In the genomic region with DNA sequence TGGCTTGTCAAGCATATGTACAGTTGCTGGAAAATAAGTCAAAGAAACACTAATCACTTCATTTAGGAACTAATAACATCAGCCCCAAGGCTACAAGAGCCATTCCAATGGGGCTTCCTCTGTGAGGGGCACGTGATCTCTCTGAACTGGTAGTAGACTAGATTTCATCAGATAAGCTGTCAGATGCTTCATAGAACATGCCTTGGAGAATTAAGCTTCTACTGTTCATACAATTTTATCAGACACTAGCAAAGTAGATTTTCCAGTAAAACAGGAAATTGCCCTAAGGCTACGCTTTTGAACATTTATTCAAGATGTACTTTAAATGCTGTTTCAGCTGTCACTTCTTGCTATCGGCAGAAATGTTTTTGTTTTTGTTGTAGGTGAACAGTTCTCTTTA, we compare ENCODE assay signal across 10 cellular contexts.
A peak's percentile ranks its signal among the peaks of the same experiment; 100 is the strongest.
DNase-seq lines count a peak whose midpoint lies in the region; ATAC-seq and TF ChIP-seq lines count a peak whose summit lies in the region.
"Had no signal": no experiment of that assay in that cellular context is flagged by ENCODE, and none has a peak within 500 bp of the region (broad histone marks: within the 10 kb centered on the region; RNA-seq: fewer than 3 reads in every experiment).

No MANE protein-coding gene starts in this region.

- H3K23ac ChIP-seq in neuronal stem cell (ENCODE audit: low read depth, low read length, poor library complexity): no peak overlapping the region

- H2AFZ ChIP-seq in PC-3 (ENCODE audit: low read length) (no peak overlapping the region), neuronal stem cell (ENCODE audit: low read length) (peak overlapping the region; percentile 50)

- H3K9ac ChIP-seq in PC-3 (ENCODE audit: low read length) (no peak overlapping the region), neuronal stem cell (ENCODE audit: low read depth, low read length, poor library complexity) (no peak overlapping the region)

- H3K9me2 ChIP-seq in PC-3 (replicated peaks; ENCODE audit: low read length): no peaks in the 10 kb centered on the region

- no peak overlapping the region for H3K4ac ChIP-seq in neuronal stem cell (ENCODE audit: low read length)

- WGBS in neuronal stem cell (ENCODE audit: extremely low coverage in 2 of 2, insufficient read length in 2 of 2, insufficient replicate concordance in 1 of 2), 2 donors: no CpG with 5 or more reads among the region's 3 CpGs

- H3K4me2 ChIP-seq in PC-3 (ENCODE audit: low read length) (no peak overlapping the region), neuronal stem cell (ENCODE audit: insufficient read depth, low read length, poor library complexity, severe bottlenecking) (no peak overlapping the region)

- no peak overlapping the region for H2AK5ac ChIP-seq in neuronal stem cell (ENCODE audit: low read depth, low read length)

- H3K4me3 ChIP-seq in PC-3 (ENCODE audit: low read length) (no peak overlapping the region), neuronal stem cell (ENCODE audit: low read length in 2 of 2) (no peak overlapping the region)

- H2BK5ac ChIP-seq in neuronal stem cell (ENCODE audit: low read length): no peak overlapping the region

- H3K27me3 ChIP-seq in PC-3 (ENCODE audit: low read length) (no peaks in the 10 kb centered on the region), neuronal stem cell (ENCODE audit: control insufficient read depth in 3 of 3, insufficient read depth in 3 of 3, low read depth in 1 of 3, low read length in 3 of 3) (no peaks in the 10 kb centered on the region)

- no peaks in the 10 kb centered on the region for H3F3A ChIP-seq in PC-3 (ENCODE audit: low read length, unreplicated experiment)

- BruUV-seq in PC-3 (replicated peaks; lab: Mats Ljungman, UMichigan): no TSS peak

- H3K9me3 Mint-ChIP-seq in activated naive CD8-positive, alpha-beta T cell treated with anti-CD3 and anti-CD28 coated beads for 36 hours: no peaks in the 10 kb centered on the region

- no peak overlapping the region for H2BK12ac ChIP-seq in neuronal stem cell (ENCODE audit: low read length)

- H3K27ac Mint-ChIP-seq in activated naive CD8-positive, alpha-beta T cell treated with anti-CD3 and anti-CD28 coated beads for 36 hours: no peak overlapping the region

- no peaks in the 10 kb centered on the region for H3K79me1 ChIP-seq in neuronal stem cell (ENCODE audit: low read depth, low read length)

- no peak overlapping the region for H2BK15ac ChIP-seq in neuronal stem cell (ENCODE audit: low read length)

- H3K27me3 Mint-ChIP-seq in activated naive CD8-positive, alpha-beta T cell treated with anti-CD3 and anti-CD28 coated beads for 36 hours: peaks cover 5% of the 10 kb centered on the region

- no peaks in the 10 kb centered on the region for H3K79me2 ChIP-seq in PC-3 (ENCODE audit: low read length)

- H3K27ac ChIP-seq in PC-3 (ENCODE audit: low read length): no peak overlapping the region
- no peak overlapping the region for H3K27ac ChIP-seq in neuronal stem cell (replicated peaks; ENCODE audit: low read length)
- H3K27ac ChIP-seq: C4-2B, RWPE1 had no signal

- H3K36me3 Mint-ChIP-seq in activated naive CD8-positive, alpha-beta T cell treated with anti-CD3 and anti-CD28 coated beads for 36 hours: no peaks in the 10 kb centered on the region

- TF ChIP-seq CTCF in PC-3 (conservative IDR thresholded peaks at IDR 0.05; ENCODE audit: low read depth, low read length): no peak

- no peak overlapping the region for H3K18ac ChIP-seq in neuronal stem cell (ENCODE audit: low read length)

- H3K4me1 Mint-ChIP-seq in activated naive CD8-positive, alpha-beta T cell treated with anti-CD3 and anti-CD28 coated beads for 36 hours: no peaks in the 10 kb centered on the region

- intact Hi-C loops in PC-3 (cut with micrococcal nuclease): loop anchor here (1.0 kb wide), 2 partner anchors 32 to 310 kb away; no protein-coding TSS in a partner anchor

- no peaks in the 10 kb centered on the region for H3K36me3 ChIP-seq in PC-3 (ENCODE audit: low read depth, low read length)
- H3K36me3 ChIP-seq in neuronal stem cell (replicated peaks in 1 of 2; ENCODE audit: control insufficient read depth in 2 of 2, insufficient read depth in 2 of 2, low read length in 2 of 2): no peaks in the 10 kb centered on the region

- no peak overlapping the region for H2BK120ac ChIP-seq in neuronal stem cell (ENCODE audit: low read depth, low read length)

- H4K20me1 ChIP-seq in PC-3 (ENCODE audit: low read length): no peaks in the 10 kb centered on the region

- H3K4me3 Mint-ChIP-seq in activated naive CD8-positive, alpha-beta T cell treated with anti-CD3 and anti-CD28 coated beads for 36 hours: no peak overlapping the region

- POLR2A ChIA-PET in PC-3 (lab: Charles Lee; ENCODE audit: unreplicated experiment): no interaction called here

- H4K8ac ChIP-seq in neuronal stem cell (ENCODE audit: low read depth, low read length): no peak overlapping the region

- H4K91ac ChIP-seq in neuronal stem cell (ENCODE audit: low read depth, low read length, poor library complexity): no peak overlapping the region

- DNase-seq in PC-3 (peak; percentile 37), dermis blood vessel endothelial cell (peak; percentile 1), neuronal stem cell (ENCODE audit: low spot score) (no peak), COR-L47 (lab: John Stamatoyannopoulos, UW) (no peak)
- DNase-seq in stimulated activated CD4-positive, alpha-beta T cell treated with anti-CD3 and anti-CD28 coated beads, Interleukin-1b, Interleukin-23, amount 100 ng/mL, for 48 hours: no peak
- no peak for DNase-seq in activated naive CD8-positive, alpha-beta T cell treated with anti-CD3 and anti-CD28 coated beads for 36 hours
- DNase-seq: NCI-H187 treated with DMSO at 0.1 percent for 48 hours had no signal

- H3K9me3 ChIP-seq in PC-3 (ENCODE audit: low read length) (no peaks in the 10 kb centered on the region), neuronal stem cell (replicated peaks in 1 of 2; ENCODE audit: control insufficient read depth in 2 of 2, insufficient read depth in 1 of 2, low read depth in 1 of 2, low read length in 2 of 2) (peaks cover 0 to 5% of the 10 kb centered on the region in 2 donors)

- CTCF ChIA-PET in PC-3 (lab: Charles Lee): interaction anchor here (0.9 kb wide), 1 partner anchor 310 kb away, joined by 4 read pairs; no protein-coding TSS in a partner anchor

- H3K14ac ChIP-seq in neuronal stem cell (ENCODE audit: low read length): no peak overlapping the region

- peaks cover 5% of the 10 kb centered on the region; the same call in 1 of the 2 replicates for H3K4me1 ChIP-seq in PC-3 (ENCODE audit: insufficient read depth, low read length)
- H3K4me1 ChIP-seq in neuronal stem cell (ENCODE audit: control insufficient read depth in 2 of 2, insufficient read depth in 1 of 2, low read depth in 1 of 2, low read length in 2 of 2): no peaks in the 10 kb centered on the region

- peak; percentile 21 for ATAC-seq in GM19035 (IDR thresholded peaks at IDR 0.05; ENCODE audit: unreplicated experiment)
- ATAC-seq in PC-3: no peak

Comparison
In these comparisons a context has a peak if more than half of its experiments do, and no peak if none do; other contexts are left out.
1. DNase-seq: peak in PC-3 (single experiment) and dermis blood vessel endothelial cell (single experiment); none in neuronal stem cell (single experiment), stimulated activated CD4-positive, alpha-beta T cell treated with anti-CD3 and anti-CD28 coated beads, Interleukin-1b, Interleukin-23, amount 100 ng/mL, for 48 hours (single experiment), COR-L47 (single experiment) and activated naive CD8-positive, alpha-beta T cell treated with anti-CD3 and anti-CD28 coated beads for 36 hours (single experiment).